19 cellular contexts compared by ENCODE assay signal in the genomic region with DNA sequence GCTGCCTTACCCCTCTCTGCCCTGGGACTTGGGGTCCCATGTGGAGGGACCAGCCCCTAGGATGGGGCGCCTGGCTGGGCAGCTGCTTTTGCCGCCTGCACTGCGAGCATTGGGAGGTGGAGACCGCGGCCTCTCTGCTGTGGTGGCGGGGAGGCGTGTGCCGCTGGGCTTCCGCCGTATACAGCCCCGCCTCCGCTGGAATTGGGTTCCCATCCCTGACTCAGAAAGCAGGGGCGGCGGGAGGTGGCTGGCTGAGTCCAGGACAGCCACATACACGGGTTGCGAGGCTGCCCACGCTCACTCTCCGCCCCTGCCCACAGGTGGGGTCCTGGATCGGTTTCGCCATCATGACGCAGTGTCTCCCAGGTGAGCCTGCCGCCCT. TPM values are rescaled to one million over a fixed set of nuclear protein-coding genes. Genes with fewer than 3 reads are reported as not detected.
"Had no signal": no experiment of that assay in that cellular context is flagged by ENCODE, and none has a peak within 500 bp of the region (broad histone marks: within the 10 kb centered on the region; RNA-seq: fewer than 3 reads in every experiment).

No MANE protein-coding gene starts in this region.

- H3K9me3 ChIP-seq: esophagus muscularis mucosa, heart left ventricle, pancreas had no signal

- H3K27me3 ChIP-seq: brain microvascular endothelial cell, esophagus muscularis mucosa, foreskin keratinocyte, heart left ventricle, pancreas had no signal

- ATAC-seq: heart left ventricle, left ventricle myocardium superior had no signal

- FAIRE-seq: keratinocyte, pancreas had no signal

- DNase-seq: activated CD4-positive, alpha-beta memory T cell treated with anti-CD3 and anti-CD28 coated beads for 36 hours; activated CD4-positive, alpha-beta T cell treated with anti-CD3 and anti-CD28 coated beads for 1 hour; activated gamma-delta T cell treated with Interleukin-2 at 50 U/mL for 16 hours; activated naive CD8-positive, alpha-beta T cell treated with anti-CD3 and anti-CD28 coated beads for 36 hours; activated T-cell treated with anti-CD3 and anti-CD28 coated beads, Interleukin-2, amount 50 U/mL, for 72 hours; brain microvascular endothelial cell; foreskin keratinocyte; left ventricle myocardium superior; retina; T-helper 9 cell had no signal

- H3K36me3 ChIP-seq: pancreas had no signal

- H3K27ac ChIP-seq: brain microvascular endothelial cell, esophagus muscularis mucosa, foreskin keratinocyte, pancreas had no signal

- H3K4me3 ChIP-seq: esophagus muscularis mucosa, heart left ventricle, pancreas, skin epidermis had no signal

RNA-seq across cellular contexts. Expression of gene CLEC17A, which starts 17.6 kb away (rescaled TPM):
- total RNA-seq: chondrocyte, esophagus muscularis mucosa, foreskin keratinocyte, left ventricle myocardium superior, mesenteric fat pad, neural crest cell had no signal
- polyA plus RNA-seq: foreskin keratinocyte, heart left ventricle, keratinocyte, urinary bladder had no signal
